In the genomic region with DNA sequence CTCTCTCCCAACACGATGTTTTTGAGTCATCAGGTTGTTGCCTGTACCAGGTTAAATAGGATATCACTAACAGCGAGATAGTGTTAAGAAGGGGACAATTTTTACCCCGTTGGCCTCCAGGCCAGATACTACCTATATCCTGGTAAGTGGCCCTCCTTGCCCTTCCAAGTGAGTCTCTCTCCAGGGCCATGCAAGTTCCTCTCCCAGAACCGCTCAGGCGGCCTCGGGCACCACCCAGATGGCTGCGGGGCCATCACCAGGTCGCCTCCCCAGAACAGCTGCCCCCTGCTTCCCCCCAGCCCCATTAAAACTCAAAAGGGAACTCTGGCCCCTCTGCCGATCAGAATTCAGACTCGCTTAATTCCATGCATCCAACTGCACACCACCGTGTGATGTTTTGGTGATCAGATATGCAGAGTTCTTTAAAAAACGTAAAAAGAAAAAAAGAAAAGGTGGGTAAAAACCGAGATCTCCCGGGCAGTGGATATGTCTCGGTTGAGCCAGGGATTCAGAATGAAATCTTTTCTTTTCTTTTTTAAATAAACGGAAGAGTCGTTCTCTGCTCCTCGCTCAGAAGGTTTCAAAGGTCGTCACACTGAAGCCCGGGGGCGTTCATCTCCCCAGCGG, we compare ENCODE assay signal across 2 cellular contexts.
TF ChIP-seq lines count a peak whose summit lies in the region.

No MANE protein-coding gene starts in this region.

TF ChIP-seq in GM23338, 12 proteins besides CTCF, POLR2A, EP300 and RAD21 (continues in another document):
- TF ChIP-seq, protein P1, sequence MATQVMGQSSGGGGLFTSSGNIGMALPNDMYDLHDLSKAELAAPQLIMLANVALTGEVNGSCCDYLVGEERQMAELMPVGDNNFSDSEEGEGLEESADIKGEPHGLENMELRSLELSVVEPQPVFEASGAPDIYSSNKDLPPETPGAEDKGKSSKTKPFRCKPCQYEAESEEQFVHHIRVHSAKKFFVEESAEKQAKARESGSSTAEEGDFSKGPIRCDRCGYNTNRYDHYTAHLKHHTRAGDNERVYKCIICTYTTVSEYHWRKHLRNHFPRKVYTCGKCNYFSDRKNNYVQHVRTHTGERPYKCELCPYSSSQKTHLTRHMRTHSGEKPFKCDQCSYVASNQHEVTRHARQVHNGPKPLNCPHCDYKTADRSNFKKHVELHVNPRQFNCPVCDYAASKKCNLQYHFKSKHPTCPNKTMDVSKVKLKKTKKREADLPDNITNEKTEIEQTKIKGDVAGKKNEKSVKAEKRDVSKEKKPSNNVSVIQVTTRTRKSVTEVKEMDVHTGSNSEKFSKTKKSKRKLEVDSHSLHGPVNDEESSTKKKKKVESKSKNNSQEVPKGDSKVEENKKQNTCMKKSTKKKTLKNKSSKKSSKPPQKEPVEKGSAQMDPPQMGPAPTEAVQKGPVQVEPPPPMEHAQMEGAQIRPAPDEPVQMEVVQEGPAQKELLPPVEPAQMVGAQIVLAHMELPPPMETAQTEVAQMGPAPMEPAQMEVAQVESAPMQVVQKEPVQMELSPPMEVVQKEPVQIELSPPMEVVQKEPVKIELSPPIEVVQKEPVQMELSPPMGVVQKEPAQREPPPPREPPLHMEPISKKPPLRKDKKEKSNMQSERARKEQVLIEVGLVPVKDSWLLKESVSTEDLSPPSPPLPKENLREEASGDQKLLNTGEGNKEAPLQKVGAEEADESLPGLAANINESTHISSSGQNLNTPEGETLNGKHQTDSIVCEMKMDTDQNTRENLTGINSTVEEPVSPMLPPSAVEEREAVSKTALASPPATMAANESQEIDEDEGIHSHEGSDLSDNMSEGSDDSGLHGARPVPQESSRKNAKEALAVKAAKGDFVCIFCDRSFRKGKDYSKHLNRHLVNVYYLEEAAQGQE (IDR thresholded peaks at IDR 0.05; ENCODE audit: unreplicated experiment): no peak
- TF ChIP-seq ZNF331 (CRISPR knock-in tag; IDR thresholded peaks at IDR 0.05; ENCODE audit: low read depth) (no peak), ZNF114 (CRISPR knock-in tag; IDR thresholded peaks at IDR 0.05) (no peak), POLR2AphosphoS5 (IDR thresholded peaks at IDR 0.05; ENCODE audit: low read depth) (no peak), EZH2phosphoT487 (IDR thresholded peaks at IDR 0.05; ENCODE audit: unreplicated experiment) (no peak), STAT1 (IDR thresholded peaks at IDR 0.05; ENCODE audit: unreplicated experiment) (no peak), NANOG (IDR thresholded peaks at IDR 0.05; ENCODE audit: borderline replicate concordance) (no peak)
- TF ChIP-seq, protein P2, sequence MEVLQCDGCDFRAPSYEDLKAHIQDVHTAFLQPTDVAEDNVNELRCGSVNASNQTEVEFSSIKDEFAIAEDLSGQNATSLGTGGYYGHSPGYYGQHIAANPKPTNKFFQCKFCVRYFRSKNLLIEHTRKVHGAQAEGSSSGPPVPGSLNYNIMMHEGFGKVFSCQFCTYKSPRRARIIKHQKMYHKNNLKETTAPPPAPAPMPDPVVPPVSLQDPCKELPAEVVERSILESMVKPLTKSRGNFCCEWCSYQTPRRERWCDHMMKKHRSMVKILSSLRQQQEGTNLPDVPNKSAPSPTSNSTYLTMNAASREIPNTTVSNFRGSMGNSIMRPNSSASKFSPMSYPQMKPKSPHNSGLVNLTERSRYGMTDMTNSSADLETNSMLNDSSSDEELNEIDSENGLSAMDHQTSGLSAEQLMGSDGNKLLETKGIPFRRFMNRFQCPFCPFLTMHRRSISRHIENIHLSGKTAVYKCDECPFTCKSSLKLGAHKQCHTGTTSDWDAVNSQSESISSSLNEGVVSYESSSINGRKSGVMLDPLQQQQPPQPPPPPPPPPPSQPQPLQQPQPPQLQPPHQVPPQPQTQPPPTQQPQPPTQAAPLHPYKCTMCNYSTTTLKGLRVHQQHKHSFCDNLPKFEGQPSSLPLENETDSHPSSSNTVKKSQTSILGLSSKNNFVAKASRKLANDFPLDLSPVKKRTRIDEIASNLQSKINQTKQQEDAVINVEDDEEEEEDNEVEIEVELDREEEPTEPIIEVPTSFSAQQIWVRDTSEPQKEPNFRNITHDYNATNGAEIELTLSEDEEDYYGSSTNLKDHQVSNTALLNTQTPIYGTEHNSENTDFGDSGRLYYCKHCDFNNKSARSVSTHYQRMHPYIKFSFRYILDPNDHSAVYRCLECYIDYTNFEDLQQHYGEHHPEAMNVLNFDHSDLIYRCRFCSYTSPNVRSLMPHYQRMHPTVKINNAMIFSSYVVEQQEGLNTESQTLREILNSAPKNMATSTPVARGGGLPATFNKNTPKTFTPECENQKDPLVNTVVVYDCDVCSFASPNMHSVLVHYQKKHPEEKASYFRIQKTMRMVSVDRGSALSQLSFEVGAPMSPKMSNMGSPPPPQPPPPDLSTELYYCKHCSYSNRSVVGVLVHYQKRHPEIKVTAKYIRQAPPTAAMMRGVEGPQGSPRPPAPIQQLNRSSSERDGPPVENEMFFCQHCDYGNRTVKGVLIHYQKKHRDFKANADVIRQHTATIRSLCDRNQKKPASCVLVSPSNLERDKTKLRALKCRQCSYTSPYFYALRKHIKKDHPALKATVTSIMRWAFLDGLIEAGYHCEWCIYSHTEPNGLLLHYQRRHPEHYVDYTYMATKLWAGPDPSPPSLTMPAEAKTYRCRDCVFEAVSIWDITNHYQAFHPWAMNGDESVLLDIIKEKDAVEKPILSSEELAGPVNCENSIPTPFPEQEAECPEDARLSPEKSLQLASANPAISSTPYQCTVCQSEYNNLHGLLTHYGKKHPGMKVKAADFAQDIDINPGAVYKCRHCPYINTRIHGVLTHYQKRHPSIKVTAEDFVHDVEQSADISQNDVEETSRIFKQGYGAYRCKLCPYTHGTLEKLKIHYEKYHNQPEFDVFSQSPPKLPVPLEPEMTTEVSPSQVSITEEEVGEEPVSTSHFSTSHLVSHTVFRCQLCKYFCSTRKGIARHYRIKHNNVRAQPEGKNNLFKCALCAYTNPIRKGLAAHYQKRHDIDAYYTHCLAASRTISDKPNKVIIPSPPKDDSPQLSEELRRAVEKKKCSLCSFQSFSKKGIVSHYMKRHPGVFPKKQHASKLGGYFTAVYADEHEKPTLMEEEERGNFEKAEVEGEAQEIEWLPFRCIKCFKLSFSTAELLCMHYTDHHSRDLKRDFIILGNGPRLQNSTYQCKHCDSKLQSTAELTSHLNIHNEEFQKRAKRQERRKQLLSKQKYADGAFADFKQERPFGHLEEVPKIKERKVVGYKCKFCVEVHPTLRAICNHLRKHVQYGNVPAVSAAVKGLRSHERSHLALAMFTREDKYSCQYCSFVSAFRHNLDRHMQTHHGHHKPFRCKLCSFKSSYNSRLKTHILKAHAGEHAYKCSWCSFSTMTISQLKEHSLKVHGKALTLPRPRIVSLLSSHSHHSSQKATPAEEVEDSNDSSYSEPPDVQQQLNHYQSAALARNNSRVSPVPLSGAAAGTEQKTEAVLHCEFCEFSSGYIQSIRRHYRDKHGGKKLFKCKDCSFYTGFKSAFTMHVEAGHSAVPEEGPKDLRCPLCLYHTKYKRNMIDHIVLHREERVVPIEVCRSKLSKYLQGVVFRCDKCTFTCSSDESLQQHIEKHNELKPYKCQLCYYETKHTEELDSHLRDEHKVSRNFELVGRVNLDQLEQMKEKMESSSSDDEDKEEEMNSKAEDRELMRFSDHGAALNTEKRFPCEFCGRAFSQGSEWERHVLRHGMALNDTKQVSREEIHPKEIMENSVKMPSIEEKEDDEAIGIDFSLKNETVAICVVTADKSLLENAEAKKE (CRISPR knock-in tag; IDR thresholded peaks at IDR 0.05): no peak
- TF ChIP-seq, protein P3, sequence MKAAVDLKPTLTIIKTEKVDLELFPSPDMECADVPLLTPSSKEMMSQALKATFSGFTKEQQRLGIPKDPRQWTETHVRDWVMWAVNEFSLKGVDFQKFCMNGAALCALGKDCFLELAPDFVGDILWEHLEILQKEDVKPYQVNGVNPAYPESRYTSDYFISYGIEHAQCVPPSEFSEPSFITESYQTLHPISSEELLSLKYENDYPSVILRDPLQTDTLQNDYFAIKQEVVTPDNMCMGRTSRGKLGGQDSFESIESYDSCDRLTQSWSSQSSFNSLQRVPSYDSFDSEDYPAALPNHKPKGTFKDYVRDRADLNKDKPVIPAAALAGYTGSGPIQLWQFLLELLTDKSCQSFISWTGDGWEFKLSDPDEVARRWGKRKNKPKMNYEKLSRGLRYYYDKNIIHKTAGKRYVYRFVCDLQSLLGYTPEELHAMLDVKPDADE (IDR thresholded peaks at IDR 0.05): no peak

TF ChIP-seq in K562, 482 proteins besides CTCF, POLR2A, EP300 and RAD21:
- TF ChIP-seq, protein P4, sequence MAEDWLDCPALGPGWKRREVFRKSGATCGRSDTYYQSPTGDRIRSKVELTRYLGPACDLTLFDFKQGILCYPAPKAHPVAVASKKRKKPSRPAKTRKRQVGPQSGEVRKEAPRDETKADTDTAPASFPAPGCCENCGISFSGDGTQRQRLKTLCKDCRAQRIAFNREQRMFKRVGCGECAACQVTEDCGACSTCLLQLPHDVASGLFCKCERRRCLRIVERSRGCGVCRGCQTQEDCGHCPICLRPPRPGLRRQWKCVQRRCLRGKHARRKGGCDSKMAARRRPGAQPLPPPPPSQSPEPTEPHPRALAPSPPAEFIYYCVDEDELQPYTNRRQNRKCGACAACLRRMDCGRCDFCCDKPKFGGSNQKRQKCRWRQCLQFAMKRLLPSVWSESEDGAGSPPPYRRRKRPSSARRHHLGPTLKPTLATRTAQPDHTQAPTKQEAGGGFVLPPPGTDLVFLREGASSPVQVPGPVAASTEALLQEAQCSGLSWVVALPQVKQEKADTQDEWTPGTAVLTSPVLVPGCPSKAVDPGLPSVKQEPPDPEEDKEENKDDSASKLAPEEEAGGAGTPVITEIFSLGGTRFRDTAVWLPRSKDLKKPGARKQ (CRISPR knock-in tag; IDR thresholded peaks at IDR 0.05): no peak
- no peak for TF ChIP-seq EGR1 (conservative IDR thresholded peaks at IDR 0.05)
- peak; percentile 26 for TF ChIP-seq CBX8 (IDR thresholded peaks at IDR 0.05; ENCODE audit: borderline replicate concordance, extremely low read depth, low read depth, low read length, poor library complexity, severe bottlenecking)
- TF ChIP-seq, protein P5, sequence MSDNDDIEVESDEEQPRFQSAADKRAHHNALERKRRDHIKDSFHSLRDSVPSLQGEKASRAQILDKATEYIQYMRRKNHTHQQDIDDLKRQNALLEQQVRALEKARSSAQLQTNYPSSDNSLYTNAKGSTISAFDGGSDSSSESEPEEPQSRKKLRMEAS (CRISPR knock-in tag; IDR thresholded peaks at IDR 0.05): no peak
- TF ChIP-seq, protein P6, sequence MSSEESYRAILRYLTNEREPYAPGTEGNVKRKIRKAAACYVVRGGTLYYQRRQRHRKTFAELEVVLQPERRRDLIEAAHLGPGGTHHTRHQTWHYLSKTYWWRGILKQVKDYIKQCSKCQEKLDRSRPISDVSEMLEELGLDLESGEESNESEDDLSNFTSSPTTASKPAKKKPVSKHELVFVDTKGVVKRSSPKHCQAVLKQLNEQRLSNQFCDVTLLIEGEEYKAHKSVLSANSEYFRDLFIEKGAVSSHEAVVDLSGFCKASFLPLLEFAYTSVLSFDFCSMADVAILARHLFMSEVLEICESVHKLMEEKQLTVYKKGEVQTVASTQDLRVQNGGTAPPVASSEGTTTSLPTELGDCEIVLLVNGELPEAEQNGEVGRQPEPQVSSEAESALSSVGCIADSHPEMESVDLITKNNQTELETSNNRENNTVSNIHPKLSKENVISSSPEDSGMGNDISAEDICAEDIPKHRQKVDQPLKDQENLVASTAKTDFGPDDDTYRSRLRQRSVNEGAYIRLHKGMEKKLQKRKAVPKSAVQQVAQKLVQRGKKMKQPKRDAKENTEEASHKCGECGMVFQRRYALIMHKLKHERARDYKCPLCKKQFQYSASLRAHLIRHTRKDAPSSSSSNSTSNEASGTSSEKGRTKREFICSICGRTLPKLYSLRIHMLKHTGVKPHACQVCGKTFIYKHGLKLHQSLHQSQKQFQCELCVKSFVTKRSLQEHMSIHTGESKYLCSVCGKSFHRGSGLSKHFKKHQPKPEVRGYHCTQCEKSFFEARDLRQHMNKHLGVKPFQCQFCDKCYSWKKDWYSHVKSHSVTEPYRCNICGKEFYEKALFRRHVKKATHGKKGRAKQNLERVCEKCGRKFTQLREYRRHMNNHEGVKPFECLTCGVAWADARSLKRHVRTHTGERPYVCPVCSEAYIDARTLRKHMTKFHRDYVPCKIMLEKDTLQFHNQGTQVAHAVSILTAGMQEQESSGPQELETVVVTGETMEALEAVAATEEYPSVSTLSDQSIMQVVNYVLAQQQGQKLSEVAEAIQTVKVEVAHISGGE (CRISPR knock-in tag; IDR thresholded peaks at IDR 0.05): no peak
- no peak for TF ChIP-seq MAFK (IDR thresholded peaks at IDR 0.05; ENCODE audit: low read length)
- TF ChIP-seq ZNF444 (CRISPR knock-in tag; IDR thresholded peaks at IDR 0.05): no peak
- TF ChIP-seq ZFP30 (CRISPR knock-in tag; IDR thresholded peaks at IDR 0.05; ENCODE audit: borderline replicate concordance): no peak
- TF ChIP-seq NELFE (IDR thresholded peaks at IDR 0.05; ENCODE audit: insufficient read depth, insufficient read length): no peak
TF ChIP-seq in K562: peak in this region for 1.
